In genomic region chr13:100564444-100565223, GRCh38 we compare ENCODE assay signal across 1 cellular context.
TF ChIP-seq lines count a peak whose summit lies in the region.

No MANE protein-coding gene starts in this region.

TF ChIP-seq in WTC11, 78 proteins besides CTCF, POLR2A, EP300 and RAD21 (continued from another document):
- TF ChIP-seq ATF2 (CRISPR knock-in tag; IDR thresholded peaks at IDR 0.05; ENCODE audit: borderline replicate concordance, low read depth) (no peak), ZNF219 (CRISPR knock-in tag; IDR thresholded peaks at IDR 0.05; ENCODE audit: borderline replicate concordance) (no peak), FOXP1 (CRISPR knock-in tag; IDR thresholded peaks at IDR 0.05; ENCODE audit: borderline replicate concordance) (no peak), SMAD3 (CRISPR knock-in tag; IDR thresholded peaks at IDR 0.05; ENCODE audit: borderline replicate concordance) (no peak), NR3C1 (CRISPR knock-in tag; conservative IDR thresholded peaks at IDR 0.05; ENCODE audit: low read depth) (no peak), E2F5 (CRISPR knock-in tag; IDR thresholded peaks at IDR 0.05) (no peak)
